ENCODE assay signal across 9 cellular contexts in genomic region chr6:84762941-84763396, GRCh38. TPM values are rescaled to one million over a fixed set of nuclear protein-coding genes. Genes with fewer than 3 reads are reported as not detected.
DNase-seq lines count a peak whose midpoint lies in the region; ATAC-seq, FAIRE-seq and TF ChIP-seq lines count a peak whose summit lies in the region.
"Had no signal": no experiment of that assay in that cellular context is flagged by ENCODE, and none has a peak within 500 bp of the region (broad histone marks: within the 10 kb centered on the region; RNA-seq: fewer than 3 reads in every experiment).

No MANE protein-coding gene starts in this region.

- H3K9ac ChIP-seq in HUES6 (ENCODE audit: low read length) (peak overlapping the region; percentile 33), endothelial cell of umbilical vein (replicated peaks; ENCODE audit: extremely low read depth, insufficient read depth, low read length) (peak overlapping the region; percentile 84)

- POLR2A ChIA-PET in endothelial cell of umbilical vein (lab: Charles Lee) = interaction anchor here (0.8 to 1.5 kb wide), 2 partner anchors 12 to 337 kb away, joined by 3 to 5 read pairs; no protein-coding TSS in a partner anchor

- H3K9me3 Mint-ChIP-seq in naive B cell = peaks cover 0 to 19% (median 8%) of the 10 kb centered on the region in 7 donors

- H4K20me1 ChIP-seq in endothelial cell of umbilical vein (replicated peaks; ENCODE audit: control insufficient read depth, extremely low read depth, insufficient read depth, low read length) = no peaks in the 10 kb centered on the region

- ATAC-seq in naive B cell (ENCODE audit: low read depth in 2 of 2) (no peak), GM18505 (IDR thresholded peaks at IDR 0.05; ENCODE audit: unreplicated experiment) (no peak), HG02678 (IDR thresholded peaks at IDR 0.05; ENCODE audit: unreplicated experiment) (no peak)
- ATAC-seq: effector memory CD8-positive, alpha-beta T cell had no signal

- peaks cover 4 to 12% (median 7%) of the 10 kb centered on the region in 3 donors for H3K4me1 Mint-ChIP-seq in naive B cell

- peak overlapping the region; percentile 92 for H3K4me3 ChIP-seq in ACC112 (ENCODE audit: low read depth, low read length)
- H3K4me3 ChIP-seq in HUES6 (ENCODE audit: low read depth, low read length) = peak overlapping the region; percentile 62
- peak overlapping the region; percentile 63 to 95 (median 68) for H3K4me3 ChIP-seq in endothelial cell of umbilical vein (replicated peaks in 1 of 3; ENCODE audit: insufficient read depth in 1 of 3, low read depth in 1 of 3, low read length in 3 of 3)

- peak overlapping the region in 5 of 8 donors; percentile 53 to 80 (median 61) for H3K4me3 Mint-ChIP-seq in naive B cell

- dilution Hi-C loops in endothelial cell of umbilical vein (cut with MboI; ENCODE audit: extremely low pct_ligation_motif_present, low sequenced_read_pairs) = no loop called here

- no peak overlapping the region for H3K27ac Mint-ChIP-seq in naive B cell
- H3K27ac Mint-ChIP-seq: effector memory CD8-positive, alpha-beta T cell had no signal

- H3K36me3 ChIP-seq in ACC112 (ENCODE audit: insufficient read depth, low read length) = peaks cover under 1% of the 10 kb centered on the region; the same call in 1 of the 2 replicates
- no peaks in the 10 kb centered on the region for H3K36me3 ChIP-seq in HUES6 (ENCODE audit: control insufficient read depth, insufficient read depth, low read length)
- peaks cover 0 to 4% of the 10 kb centered on the region in 2 experiments for H3K36me3 ChIP-seq in endothelial cell of umbilical vein (ENCODE audit: control insufficient read depth in 2 of 2, extremely low read depth in 1 of 2, insufficient read depth in 2 of 2, low read length in 2 of 2)

- H3K9me1 ChIP-seq in endothelial cell of umbilical vein (replicated peaks; ENCODE audit: control insufficient read depth, extremely low read depth, insufficient read depth, low read length) = no peaks in the 10 kb centered on the region

- peak overlapping the region; percentile 97 for H3K4me2 ChIP-seq in endothelial cell of umbilical vein (ENCODE audit: insufficient read depth, low read length)

- CTCF ChIA-PET in endothelial cell of umbilical vein (lab: Charles Lee) = interaction anchor here (1.0 to 5.5 kb wide), 32 partner anchors 11 to 904 kb away, joined by 3 to 74 read pairs (median 6); partner anchors contain the start of genes CEP162 and CYB5R4

- BruUV-seq in endothelial cell of umbilical vein (replicated peaks; lab: Mats Ljungman, UMichigan) = TSS peak; percentile 28

- TF ChIP-seq CTCF in endothelial cell of umbilical vein (IDR thresholded peaks at IDR 0.05; ENCODE audit: extremely low read depth in 1 of 2, insufficient read depth in 1 of 2, low read depth in 1 of 2, low read length in 2 of 2) = no peak

- intact Hi-C loops in endothelial cell of umbilical vein (cut with micrococcal nuclease) = loop anchor here (1.0 to 10.0 kb wide), 9 partner anchors 96 to 912 kb away; partner anchors contain the start of gene SYNCRIP

- H3K27ac ChIP-seq in ACC112 (ENCODE audit: low read depth, low read length) = peak overlapping the region; percentile 85
- H3K27ac ChIP-seq in HUES6 (ENCODE audit: low read depth, low read length) = no peak overlapping the region
- H3K27ac ChIP-seq in endothelial cell of umbilical vein (ENCODE audit: insufficient read depth, low read depth, low read length) = peak overlapping the region; percentile 79

- peaks cover 36 to 66% (median 63%) of the 10 kb centered on the region in 3 donors for H3K27me3 Mint-ChIP-seq in naive B cell

- H3K4me1 ChIP-seq in ACC112 (ENCODE audit: control insufficient read depth, insufficient read depth, low read length, unreplicated experiment) (peaks cover 4% of the 10 kb centered on the region), HUES6 (ENCODE audit: control insufficient read depth, insufficient read depth, low read length) (peaks cover 13% of the 10 kb centered on the region; the same call in 1 of the 2 replicates), endothelial cell of umbilical vein (ENCODE audit: control insufficient read depth, extremely low read depth, insufficient read depth, low read length) (peaks cover 38% of the 10 kb centered on the region)

- H2AFZ ChIP-seq in ACC112 (ENCODE audit: low read length, unreplicated experiment) (peak overlapping the region; percentile 74), endothelial cell of umbilical vein (ENCODE audit: low read depth, low read length) (peak overlapping the region; percentile 87)

- H3K27me3 ChIP-seq in ACC112 (ENCODE audit: insufficient read depth, low read length) = no peaks in the 10 kb centered on the region
- peaks cover 90% of the 10 kb centered on the region for H3K27me3 ChIP-seq in HUES6 (ENCODE audit: control insufficient read depth, insufficient read depth, low read length)
- peaks cover 20 to 22% of the 10 kb centered on the region in 2 experiments for H3K27me3 ChIP-seq in endothelial cell of umbilical vein (ENCODE audit: control insufficient read depth in 2 of 2, insufficient read depth in 2 of 2, low read length in 2 of 2)

- H3K79me2 ChIP-seq in ACC112 (ENCODE audit: control insufficient read depth, insufficient read depth, low read length, unreplicated experiment) (peaks cover 50% of the 10 kb centered on the region), endothelial cell of umbilical vein (ENCODE audit: control insufficient read depth, insufficient read depth, low read length) (peaks cover 54% of the 10 kb centered on the region)

- TF ChIP-seq POLR2A in endothelial cell of umbilical vein (IDR thresholded peaks at IDR 0.05; ENCODE audit: low read depth, low read length) = no peak
- no peak for TF ChIP-seq POLR2A in GM18505 (IDR thresholded peaks at IDR 0.05; ENCODE audit: borderline replicate concordance, extremely low read depth, insufficient read depth, insufficient read length)

- DNase-seq in endothelial cell of umbilical vein (ENCODE audit: low read depth, low spot score) (peak; percentile 67), naive B cell (no peak), NCI-H187 (lab: John Stamatoyannopoulos, UW) (no peak), NCI-H345 (lab: John Stamatoyannopoulos, UW) (no peak)
- DNase-seq: effector memory CD8-positive, alpha-beta T cell had no signal

- H3K36me3 Mint-ChIP-seq in naive B cell = peaks cover 6 to 7% of the 10 kb centered on the region in 2 donors

- no peak for FAIRE-seq in endothelial cell of umbilical vein (lab: Jason Lieb, UNC)

- H3K9me3 ChIP-seq in HUES6 (ENCODE audit: control insufficient read depth, insufficient read depth, low read depth, low read length) (no peaks in the 10 kb centered on the region), endothelial cell of umbilical vein (replicated peaks; ENCODE audit: control insufficient read depth, insufficient read depth, low read length) (no peaks in the 10 kb centered on the region)

TF ChIP-seq in endothelial cell of umbilical vein, 7 proteins besides CTCF, POLR2A, EP300 and RAD21:
- TF ChIP-seq FOS (IDR thresholded peaks at IDR 0.05; ENCODE audit: borderline replicate concordance, insufficient read depth, low read length) = no peak
- TF ChIP-seq EZH2 (IDR thresholded peaks at IDR 0.05; ENCODE audit: borderline replicate concordance, low read depth, low read length, severe bottlenecking) = no peak
- no peak for TF ChIP-seq JUN (IDR thresholded peaks at IDR 0.05; ENCODE audit: borderline replicate concordance, insufficient read depth, insufficient read length, low read depth)
- no peak for TF ChIP-seq POLR2AphosphoS5 (IDR thresholded peaks at IDR 0.05; ENCODE audit: insufficient read depth, low read depth, low read length)
- TF ChIP-seq MYC (IDR thresholded peaks at IDR 0.05; ENCODE audit: low read depth, low read length) = no peak
- TF ChIP-seq GATA2 (IDR thresholded peaks at IDR 0.05; ENCODE audit: insufficient read depth, insufficient read length, low read depth, low read length) = no peak
- no peak for TF ChIP-seq MAX (IDR thresholded peaks at IDR 0.05; ENCODE audit: insufficient read depth, insufficient read length)

RNA-seq across cellular contexts. Expression of gene TBX18, which starts 1.4 kb away (rescaled TPM):
- total RNA-seq in endothelial cell of umbilical vein = 28.4 and 35.3 TPM in 2 replicates
- polyA plus RNA-seq in endothelial cell of umbilical vein = 60.5 and 61.8 TPM in 2 replicates
- 41.4 and 42.6 TPM in 2 replicates for polyA plus RNA-seq in endothelial cell of umbilical vein (2011; cell fraction: cytosol; rRNA removed)
- 128 and 152 TPM in 2 replicates for polyA plus RNA-seq in endothelial cell of umbilical vein (2011; cell fraction: nucleus; rRNA removed)
- polyA plus RNA-seq in endothelial cell of umbilical vein (2012) = 26.0 and 31.4 TPM in 2 replicates
- 124 and 125 TPM in 2 replicates for polyA minus RNA-seq in endothelial cell of umbilical vein
- polyA minus RNA-seq in endothelial cell of umbilical vein (2011; cell fraction: cytosol; rRNA and poly(A)+ RNA removed) = not detected
- 147 and 151 TPM in 2 replicates for polyA minus RNA-seq in endothelial cell of umbilical vein (2011; cell fraction: nucleus; rRNA and poly(A)+ RNA removed)
- not detected for polyA plus RNA-seq in naive B cell (ENCODE audit: low read depth in 6 of 6)

Comparison
In these comparisons a context has a peak if more than half of its experiments do, and no peak if none do; other contexts are left out.
1. RNA of gene TBX18, which starts 1.4 kb away (polyA plus RNA-seq): 26.0 to 152 TPM in endothelial cell of umbilical vein; not detected in naive B cell; every median in the first group is over 10 times any median in the second.
2. Peak in every context shown above with its lines, with median percentiles within 50 percentile points of each other: H3K4me3 ChIP-seq.